19 cellular contexts compared by ENCODE assay signal in genomic region chr5:9829621-9830020, GRCh38.
"Had no signal": no experiment of that assay in that cellular context is flagged by ENCODE, and none has a peak within 500 bp of the region (broad histone marks: within the 10 kb centered on the region; RNA-seq: fewer than 3 reads in every experiment).

No MANE protein-coding gene starts in this region.

- H3K9me3 Mint-ChIP-seq: activated T-helper 1 cell treated with anti-CD3 and anti-CD28 coated beads, Interleukin-12 subunit alpha, Interleukin-12 subunit beta, Interleukin-2, Interleukin-4 antibody, amounts not matched to agents 30 ng/mL and 10 ng/mL and 1 ng/mL, durations not matched to agents 14 hours and 24 hours and 36 hours; nephron had no signal

- H3K4me3 Mint-ChIP-seq: activated CD4-positive, alpha-beta T cell treated with anti-CD3 and anti-CD28 coated beads for 36 hours; activated naive CD8-positive, alpha-beta T cell; activated T-helper 1 cell treated with anti-CD3 and anti-CD28 coated beads, Interleukin-12 subunit alpha, Interleukin-12 subunit beta, Interleukin-2, Interleukin-4 antibody, amounts not matched to agents 30 ng/mL and 10 ng/mL and 1 ng/mL, durations not matched to agents 14 hours and 24 hours and 36 hours; nephron; stimulated activated effector memory CD8-positive, alpha-beta T cell treated with anti-CD3 and anti-CD28 coated beads, Interleukin-12 subunit alpha, Interleukin-12 subunit beta, amount 100 ng/mL, for 72 hours had no signal

- H3K27me3 Mint-ChIP-seq: activated CD4-positive, alpha-beta T cell treated with anti-CD3 and anti-CD28 coated beads for 36 hours; activated naive CD8-positive, alpha-beta T cell had no signal

- H3K36me3 Mint-ChIP-seq: activated naive CD8-positive, alpha-beta T cell; stimulated activated effector memory CD8-positive, alpha-beta T cell treated with anti-CD3 and anti-CD28 coated beads, Interleukin-12 subunit alpha, Interleukin-12 subunit beta, amount 100 ng/mL, for 72 hours had no signal

- H3K27ac Mint-ChIP-seq: activated CD4-positive, alpha-beta T cell treated with anti-CD3 and anti-CD28 coated beads for 36 hours; activated naive CD8-positive, alpha-beta T cell; activated T-helper 1 cell treated with anti-CD3 and anti-CD28 coated beads, Interleukin-12 subunit alpha, Interleukin-12 subunit beta, Interleukin-2, Interleukin-4 antibody, amounts not matched to agents 30 ng/mL and 10 ng/mL and 1 ng/mL, durations not matched to agents 14 hours and 24 hours and 36 hours; nephron; stimulated activated effector memory CD8-positive, alpha-beta T cell treated with anti-CD3 and anti-CD28 coated beads, Interleukin-12 subunit alpha, Interleukin-12 subunit beta, amount 100 ng/mL, for 72 hours had no signal

- FAIRE-seq: keratinocyte had no signal

- H3K36me3 ChIP-seq: esophagus squamous epithelium, stomach, thoracic aorta had no signal

- ATAC-seq: activated CD4-positive, alpha-beta T cell treated with anti-CD3 and anti-CD28 coated beads for 36 hours; left lobe of liver; sciatic nerve; stimulated activated effector memory CD8-positive, alpha-beta T cell treated with anti-CD3 and anti-CD28 coated beads, Interleukin-12 subunit alpha, Interleukin-12 subunit beta, amount 100 ng/mL, for 72 hours had no signal

- H3K27ac ChIP-seq: esophagus squamous epithelium, stomach, thoracic aorta had no signal

- H3K4me3 ChIP-seq: esophagus squamous epithelium, stomach, thoracic aorta had no signal

- H3K9me3 ChIP-seq: esophagus squamous epithelium, stomach, thoracic aorta had no signal

- H3K4me1 Mint-ChIP-seq: activated CD4-positive, alpha-beta T cell treated with anti-CD3 and anti-CD28 coated beads for 36 hours; stimulated activated effector memory CD8-positive, alpha-beta T cell treated with anti-CD3 and anti-CD28 coated beads, Interleukin-12 subunit alpha, Interleukin-12 subunit beta, amount 100 ng/mL, for 72 hours had no signal

- H3K4me1 ChIP-seq: esophagus squamous epithelium, stomach had no signal

- DNase-seq: activated CD4-positive, alpha-beta T cell treated with anti-CD3 and anti-CD28 coated beads for 36 hours; activated CD4-positive, alpha-beta T cell treated with anti-CD3 and anti-CD28 coated beads, Interleukin-2, amount 50 U/mL, for 48 hours; activated T-cell treated with anti-CD3 and anti-CD28 coated beads for 4 hours; amniotic stem cell; dermis blood vessel endothelial cell; effector memory CD4-positive, alpha-beta T cell; esophagus squamous epithelium; midbrain; nucleus accumbens; stimulated activated CD4-positive, alpha-beta T cell treated with anti-CD3 and anti-CD28 coated beads, Interleukin-4, amount 100 ng/mL, for 24 hours; stomach had no signal
